ENCODE assay signal across 15 cellular contexts in the genomic region with DNA sequence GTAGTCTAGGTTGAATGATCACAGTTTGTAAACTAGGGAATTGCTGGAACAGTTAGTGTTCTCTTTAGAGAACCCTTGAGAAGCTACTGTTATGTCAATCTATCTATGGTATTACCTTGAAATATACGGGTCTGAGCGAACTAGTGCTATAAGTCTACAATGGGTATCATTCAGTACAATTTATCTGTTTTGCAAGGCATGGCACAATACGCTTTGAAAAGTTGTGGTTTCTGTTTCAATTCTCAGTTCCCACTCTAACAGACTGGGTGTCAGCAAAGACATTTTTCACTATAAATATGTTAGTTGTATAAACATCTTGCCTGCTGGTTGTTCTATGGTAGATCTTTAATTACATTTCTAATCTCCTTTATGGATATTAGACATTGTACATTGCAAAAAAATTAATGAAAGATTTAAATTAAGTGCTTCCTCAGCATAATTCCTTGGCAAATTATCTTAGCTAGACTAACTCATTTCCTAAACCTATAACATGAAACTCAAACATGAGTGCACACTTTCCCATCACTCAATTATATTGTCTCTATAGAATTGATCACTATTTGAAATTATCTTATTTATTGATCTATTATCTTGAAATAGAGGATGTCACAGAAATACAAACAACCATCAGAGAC. TPM values are rescaled to one million over a fixed set of nuclear protein-coding genes. Genes with fewer than 3 reads are reported as not detected.
DNase-seq lines count a peak whose midpoint lies in the region; ATAC-seq, FAIRE-seq and TF ChIP-seq lines count a peak whose summit lies in the region.
"Had no signal": no experiment of that assay in that cellular context is flagged by ENCODE, and none has a peak within 500 bp of the region (broad histone marks: within the 10 kb centered on the region; RNA-seq: fewer than 3 reads in every experiment).

No MANE protein-coding gene starts in this region.

- H3K4me1 ChIP-seq in GM12878 (ENCODE audit: control insufficient read depth, insufficient read depth, low read length), result peaks cover 4% of the 10 kb centered on the region; the same call in 1 of the 2 replicates
- no peaks in the 10 kb centered on the region for H3K4me1 ChIP-seq in left lung
- H3K4me1 ChIP-seq: Caco-2 had no signal

- TF ChIP-seq EP300 in GM12878 (IDR thresholded peaks at IDR 0.05; ENCODE audit: borderline replicate concordance in 1 of 2, control insufficient read depth in 1 of 2, low read depth in 2 of 2, low read length in 2 of 2), result 0 out of 4 replicates have a peak, but pooled peaks of 1 of the 2 experiments have one; percentile 41

- RAD21 ChIA-PET in GM12878 (lab: Charles Lee; ENCODE audit: unreplicated experiment), result no interaction called here

- intact Hi-C loops in GM12878 (cut with micrococcal nuclease; ENCODE audit: unreplicated experiment) (no loop called here), posterior vena cava (cut with DNase I) (no loop called here), left lung (cut with DNase I) (no loop called here)

- CTCF ChIA-PET in GM12878 (lab: Yijun Ruan, JAX), result interaction anchor here (0.6 to 0.9 kb wide), 3 partner anchors 18 to 205 kb away, joined by 3 read pairs; no protein-coding TSS in a partner anchor

- H2AFZ ChIP-seq in GM12878 (ENCODE audit: control insufficient read depth, low read depth, low read length), result no peak overlapping the region

- H3K36me3 ChIP-seq in GM12878 (ENCODE audit: control insufficient read depth in 2 of 2, insufficient read depth in 2 of 2, low read length in 1 of 2) (no peaks in the 10 kb centered on the region), left lung (no peaks in the 10 kb centered on the region)
- H3K36me3 ChIP-seq: ovary had no signal

- no peak overlapping the region; the same call in 1 of the 2 replicates for H3K4me2 ChIP-seq in GM12878 (ENCODE audit: control insufficient read depth, insufficient read depth)

- no peaks in the 10 kb centered on the region for H3K79me2 ChIP-seq in GM12878 (ENCODE audit: control insufficient read depth, insufficient read depth, low read length)

- 0% methylated on average over 3 of the region's 3 CpGs for WGBS in GM12878 (ENCODE audit: insufficient coverage, insufficient replicate concordance, low lambda C conversion rate, missing lambda C conversion rate)

- H3K9me3 ChIP-seq in GM12878 (replicated peaks; ENCODE audit: control insufficient read depth, insufficient read depth, low read length) (no peaks in the 10 kb centered on the region), left lung (no peaks in the 10 kb centered on the region)
- H3K9me3 ChIP-seq: Caco-2, ovary had no signal

- in situ Hi-C loops in GM12878 (cut with MboI), result no loop called here

- DNase-seq in GM12878 (ENCODE audit: low read depth, low spot score) (peak; percentile 42), C1 segment of cervical spinal cord (lab: John Stamatoyannopoulos, UW) (no peak), NCI-H526 treated with DMSO at 0.1 percent for 48 hours (lab: John Stamatoyannopoulos, UW) (no peak), posterior vena cava (ENCODE audit: low spot score) (no peak), left lung (no peak)
- DNase-seq: Caco-2, KG1, ovary had no signal

- SMC1A ChIA-PET in GM12878 (lab: Charles Lee; ENCODE audit: uncharacterized antibody, unreplicated experiment), result no interaction called here

- peak; percentile 61 for FAIRE-seq in GM12878 (lab: Jason Lieb, UNC)

- no peak overlapping the region for H3K4me3 ChIP-seq in GM12878
- no peak overlapping the region for H3K4me3 ChIP-seq in left lung
- H3K4me3 ChIP-seq: ovary had no signal

- H3K27me3 ChIP-seq in GM12878 (replicated peaks in 1 of 2; ENCODE audit: control insufficient read depth in 2 of 2, insufficient read depth in 2 of 2, low read length in 1 of 2) (no peaks in the 10 kb centered on the region), left lung (no peaks in the 10 kb centered on the region)
- H3K27me3 ChIP-seq: ovary had no signal

- BruUV-seq in GM12878 (replicated peaks; lab: Mats Ljungman, UMichigan), result no TSS peak

- no peak overlapping the region for H3K9ac ChIP-seq in GM12878 (ENCODE audit: control insufficient read depth, insufficient read depth, low read length)

- TF ChIP-seq CTCF in GM12878 (IDR thresholded peaks at IDR 0.05 in 2 of 3, conservative IDR thresholded peaks at IDR 0.05 in 1 of 3; ENCODE audit: control insufficient read depth in 2 of 3, extremely low read depth in 1 of 3, insufficient read depth in 1 of 3, low read depth in 3 of 3, low read length in 3 of 3) (no peak), left lung (IDR thresholded peaks at IDR 0.05) (no peak)

- POLR2A ChIA-PET in GM12878 (lab: Charles Lee), result no interaction called here

- TF ChIP-seq RAD21 in GM12878 (IDR thresholded peaks at IDR 0.05; ENCODE audit: insufficient read depth, low read depth, low read length), result no peak

- no peak overlapping the region for H3K27ac ChIP-seq in GM12878 (ENCODE audit: control insufficient read depth, insufficient read depth)
- no peak overlapping the region for H3K27ac ChIP-seq in left lung
- H3K27ac ChIP-seq: ovary had no signal

- ATAC-seq in GM18873 (IDR thresholded peaks at IDR 0.05; ENCODE audit: low FRiP score, unreplicated experiment), result peak; percentile 100
- peak; percentile 100 for ATAC-seq in GM21737 (IDR thresholded peaks at IDR 0.05; ENCODE audit: unreplicated experiment)
- ATAC-seq in HG03196 (IDR thresholded peaks at IDR 0.05; ENCODE audit: unreplicated experiment), result peak; percentile 100
- ATAC-seq in GM12878, result peak; percentile 100
- ATAC-seq in left lung, result no peak
- ATAC-seq: esophagus mucosa had no signal

- no peak for TF ChIP-seq POLR2A in GM12878 (IDR thresholded peaks at IDR 0.05; ENCODE audit: low read depth, low read length)

- H4K20me1 ChIP-seq in GM12878 (ENCODE audit: control insufficient read depth, insufficient read depth), result no peaks in the 10 kb centered on the region

TF ChIP-seq in GM12878, 131 proteins besides CTCF, POLR2A, EP300 and RAD21 (continues in another document):
- TF ChIP-seq RBBP5 (conservative IDR thresholded peaks at IDR 0.05), result no peak
- TF ChIP-seq, protein P1, sequence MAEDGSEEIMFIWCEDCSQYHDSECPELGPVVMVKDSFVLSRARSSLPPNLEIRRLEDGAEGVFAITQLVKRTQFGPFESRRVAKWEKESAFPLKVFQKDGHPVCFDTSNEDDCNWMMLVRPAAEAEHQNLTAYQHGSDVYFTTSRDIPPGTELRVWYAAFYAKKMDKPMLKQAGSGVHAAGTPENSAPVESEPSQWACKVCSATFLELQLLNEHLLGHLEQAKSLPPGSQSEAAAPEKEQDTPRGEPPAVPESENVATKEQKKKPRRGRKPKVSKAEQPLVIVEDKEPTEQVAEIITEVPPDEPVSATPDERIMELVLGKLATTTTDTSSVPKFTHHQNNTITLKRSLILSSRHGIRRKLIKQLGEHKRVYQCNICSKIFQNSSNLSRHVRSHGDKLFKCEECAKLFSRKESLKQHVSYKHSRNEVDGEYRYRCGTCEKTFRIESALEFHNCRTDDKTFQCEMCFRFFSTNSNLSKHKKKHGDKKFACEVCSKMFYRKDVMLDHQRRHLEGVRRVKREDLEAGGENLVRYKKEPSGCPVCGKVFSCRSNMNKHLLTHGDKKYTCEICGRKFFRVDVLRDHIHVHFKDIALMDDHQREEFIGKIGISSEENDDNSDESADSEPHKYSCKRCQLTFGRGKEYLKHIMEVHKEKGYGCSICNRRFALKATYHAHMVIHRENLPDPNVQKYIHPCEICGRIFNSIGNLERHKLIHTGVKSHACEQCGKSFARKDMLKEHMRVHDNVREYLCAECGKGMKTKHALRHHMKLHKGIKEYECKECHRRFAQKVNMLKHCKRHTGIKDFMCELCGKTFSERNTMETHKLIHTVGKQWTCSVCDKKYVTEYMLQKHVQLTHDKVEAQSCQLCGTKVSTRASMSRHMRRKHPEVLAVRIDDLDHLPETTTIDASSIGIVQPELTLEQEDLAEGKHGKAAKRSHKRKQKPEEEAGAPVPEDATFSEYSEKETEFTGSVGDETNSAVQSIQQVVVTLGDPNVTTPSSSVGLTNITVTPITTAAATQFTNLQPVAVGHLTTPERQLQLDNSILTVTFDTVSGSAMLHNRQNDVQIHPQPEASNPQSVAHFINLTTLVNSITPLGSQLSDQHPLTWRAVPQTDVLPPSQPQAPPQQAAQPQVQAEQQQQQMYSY (CRISPR knock-in tag; IDR thresholded peaks at IDR 0.05), result no peak
- no peak for TF ChIP-seq TCF3 (IDR thresholded peaks at IDR 0.05; ENCODE audit: borderline replicate concordance, insufficient read depth, low read depth, low read length)

RNA-seq across cellular contexts. Expression of gene SLCO6A1, which starts 24.9 kb away (rescaled TPM):
- total RNA-seq in GM12878 (2013; cell fraction: nucleolus; rRNA removed), result not detected in 2 replicates
- not detected in 2 replicates for total RNA-seq in GM12878 (2014; rRNA removed)
- total RNA-seq in GM12878 (2014; rRNA removed; fragmentation: Illumina TruSeq; extraction: Trizol), result not detected in 2 replicates
- total RNA-seq in GM12878 (2021), result not detected in 2 replicates
- polyA plus RNA-seq in GM12878 (2011; ENCODE audit: low read depth), result not detected
- polyA plus RNA-seq in GM12878 (2011; rRNA removed), result not detected in 2 replicates
- polyA plus RNA-seq in GM12878 (2011; cell fraction: cytosol; rRNA removed), result not detected in 2 replicates
- not detected in 2 replicates for polyA plus RNA-seq in GM12878 (2011; cell fraction: nucleus; rRNA removed)
- polyA plus RNA-seq in GM12878 (2012), result not detected in 2 replicates
- not detected in 2 replicates for polyA plus RNA-seq in GM12878 (2014; fragmentation: Illumina TruSeq; extraction: Trizol)
- polyA plus RNA-seq in GM12878 (2014; fragmentation: Nextera tagmentation; extraction: Ambion mirVana), result not detected
- not detected in 2 replicates for polyA plus RNA-seq in GM12878 (2014; rRNA removed)
- not detected for polyA plus RNA-seq in GM12878 (2016; fragmentation: Nextera tagmentation; extraction: Ambion mirVana)
- polyA minus RNA-seq in GM12878 (2011; rRNA and poly(A)+ RNA removed), result not detected in 2 replicates
- not detected in 2 replicates for polyA minus RNA-seq in GM12878 (2011; cell fraction: cytosol; rRNA and poly(A)+ RNA removed)
- polyA minus RNA-seq in GM12878 (2011; cell fraction: nucleus; rRNA and poly(A)+ RNA removed), result not detected in 2 replicates
- not detected for total RNA-seq in posterior vena cava
- not detected for total RNA-seq in left lung
- total RNA-seq: Caco-2; esophagus mucosa; kidney epithelial cell; ovary; T-helper 1 cell treated with Interleukin-12 subunit alpha and Interleukin-12 subunit beta and Interleukin-4 antibody, amounts not matched to agents 30 ng/mL and 1 ng/mL, for 36 hours; ureter had no signal
- polyA plus RNA-seq: ovary had no signal
